13 cellular contexts compared by ENCODE assay signal in the genomic region with DNA sequence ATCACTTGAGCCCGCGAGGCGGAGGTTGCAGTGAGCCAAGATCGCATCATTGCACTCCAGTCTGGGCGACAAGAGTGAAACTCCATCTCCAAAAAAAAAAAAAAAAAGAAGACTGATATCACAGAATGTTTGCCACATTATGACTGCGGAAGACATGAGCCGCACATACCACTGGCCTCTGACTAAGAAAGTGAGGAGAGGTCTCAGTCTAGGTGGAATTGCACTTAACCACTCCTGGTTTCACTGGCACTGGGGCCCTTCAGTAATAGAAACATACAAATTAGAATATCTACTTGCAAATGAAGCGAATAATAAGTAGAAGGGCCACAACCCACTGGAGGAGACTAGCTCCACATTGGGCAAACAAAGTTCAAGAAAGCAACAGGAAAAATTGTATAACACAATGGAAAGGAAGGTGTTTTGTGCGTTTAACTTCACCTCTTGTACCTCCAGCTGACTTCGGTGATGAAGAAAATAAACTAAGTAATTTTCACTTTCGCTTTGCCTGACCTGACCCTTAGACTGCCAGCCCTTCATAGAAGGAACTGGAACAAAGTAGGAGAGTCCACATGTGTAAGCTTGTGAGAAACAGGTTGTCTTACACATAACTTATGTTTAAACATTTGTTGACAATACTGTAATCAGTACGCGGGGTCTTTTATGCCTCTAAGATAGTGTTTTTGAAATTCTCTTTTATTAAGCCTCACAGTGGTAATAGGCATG.
"Had no signal": no experiment of that assay in that cellular context is flagged by ENCODE, and none has a peak within 500 bp of the region (broad histone marks: within the 10 kb centered on the region; RNA-seq: fewer than 3 reads in every experiment).

No MANE protein-coding gene starts in this region.

- H3K36me3 ChIP-seq: adrenal gland, heart right ventricle had no signal

- ATAC-seq: heart right ventricle, mucosa of descending colon, natural killer cell had no signal

- H3K27me3 ChIP-seq: adrenal gland, heart right ventricle had no signal

- H3K27ac ChIP-seq: adrenal gland, coronary artery, heart right ventricle, skin epidermis had no signal

- FAIRE-seq: frontal cortex, islet of Langerhans had no signal

- H3K9me3 ChIP-seq: adrenal gland had no signal

- H3K4me3 ChIP-seq: adrenal gland, coronary artery, mucosa of descending colon, skin epidermis had no signal

- DNase-seq: adrenal gland; caudate nucleus; effector CD8-positive, alpha-beta T cell; heart right ventricle; mucosa of descending colon; natural killer cell; posterior cingulate gyrus; stimulated activated naive CD4-positive, alpha-beta T cell treated with Interleukin-2 at 50 U/mL for 16 hours; trophoblast cell had no signal

- H3K4me1 ChIP-seq: adrenal gland, heart right ventricle had no signal
